In the genomic region with DNA sequence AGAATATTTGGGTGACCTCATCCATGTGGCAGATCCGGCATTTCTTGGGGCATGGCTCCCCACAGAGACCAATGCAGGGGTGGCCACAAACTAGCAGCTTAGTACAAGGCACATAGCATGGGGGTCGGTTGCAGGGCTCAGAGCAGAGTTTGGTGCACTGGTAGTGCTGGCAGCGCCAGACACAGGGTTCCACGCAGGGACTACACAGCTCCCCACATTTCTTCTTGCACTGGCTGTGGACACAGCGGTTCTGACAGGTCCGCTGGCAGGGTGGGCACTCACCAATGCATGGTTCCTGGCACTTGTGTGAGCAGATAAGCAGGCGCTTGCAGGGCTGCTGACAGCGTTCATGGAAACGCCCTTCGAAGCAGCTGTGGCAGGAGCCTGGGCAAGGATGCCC, we compare ENCODE assay signal across 27 cellular contexts. TPM values are rescaled to one million over a fixed set of nuclear protein-coding genes. Genes with fewer than 3 reads are reported as not detected.
DNase-seq lines count a peak whose midpoint lies in the region; ATAC-seq and TF ChIP-seq lines count a peak whose summit lies in the region.
"Had no signal": no experiment of that assay in that cellular context is flagged by ENCODE, and none has a peak within 500 bp of the region (broad histone marks: within the 10 kb centered on the region; RNA-seq: fewer than 3 reads in every experiment).

No MANE protein-coding gene starts in this region.

- no peaks in the 10 kb centered on the region for H3K27me3 Mint-ChIP-seq in activated CD4-positive, alpha-beta T cell treated with anti-CD3 and anti-CD28 coated beads for 36 hours
- H3K27me3 Mint-ChIP-seq in natural killer cell (ENCODE audit: low read depth in 2 of 2), result no peaks in the 10 kb centered on the region
- no peaks in the 10 kb centered on the region for H3K27me3 Mint-ChIP-seq in natural killer cell treated with Interleukin-12 subunit alpha and Interleukin-12 subunit beta and Interleukin-15 and Interleukin-18, amount 100 ng/mL, for 72 hours
- H3K27me3 Mint-ChIP-seq in endothelial cell (ENCODE audit: unreplicated experiment), result no peaks in the 10 kb centered on the region
- no peaks in the 10 kb centered on the region for H3K27me3 Mint-ChIP-seq in stimulated activated naive B cell treated with anti-CD40 and anti-IgM and Interleukin-4, amounts not matched to agents 10 μg/mL and 1 μg/mL and 100 μg/mL, for 72 hours
- H3K27me3 Mint-ChIP-seq: activated CD4-positive, alpha-beta T cell treated with anti-CD3 and anti-CD28 coated beads, Interleukin-2, amount 10 ng/mL, durations not matched to agents 7 days and 5 days had no signal

- no peak for ATAC-seq in activated CD4-positive, alpha-beta T cell treated with anti-CD3 and anti-CD28 coated beads for 36 hours
- no peak for ATAC-seq in natural killer cell
- no peak for ATAC-seq in natural killer cell treated with Interleukin-12 subunit alpha and Interleukin-12 subunit beta and Interleukin-15 and Interleukin-18, amount 100 ng/mL, for 72 hours
- ATAC-seq in stimulated activated naive B cell treated with anti-CD40 and anti-IgM and Interleukin-4, amounts not matched to agents 10 μg/mL and 1 μg/mL and 100 μg/mL, for 72 hours (replicated peaks), result peak in 1 of 2 donors; percentile 8
- ATAC-seq: left ventricle myocardium superior, SK-N-SH treated with all-trans-retinoic acid at 6 μM for 48 hours had no signal

- CTCF ChIA-PET in activated CD4-positive, alpha-beta T cell treated with anti-CD3 and anti-CD28 coated beads for 36 hours (lab: Charles Lee), result interaction anchor here (2.8 kb wide), 1 partner anchor 11 kb away, joined by 13 read pairs; no protein-coding TSS in a partner anchor

- peak overlapping the region; percentile 39 for H3K27ac Mint-ChIP-seq in activated CD4-positive, alpha-beta T cell treated with anti-CD3 and anti-CD28 coated beads for 36 hours
- H3K27ac Mint-ChIP-seq in natural killer cell (peak overlapping the region; percentile 61 to 74), endothelial cell (ENCODE audit: unreplicated experiment) (peak overlapping the region; percentile 86)
- H3K27ac Mint-ChIP-seq in natural killer cell treated with Interleukin-12 subunit alpha and Interleukin-12 subunit beta and Interleukin-15 and Interleukin-18, amount 100 ng/mL, for 72 hours, result no peak overlapping the region
- peak overlapping the region; percentile 82 for H3K27ac Mint-ChIP-seq in stimulated activated naive B cell treated with anti-CD40 and anti-IgM and Interleukin-4, amounts not matched to agents 10 μg/mL and 1 μg/mL and 100 μg/mL, for 72 hours

- POLR2A ChIA-PET in activated CD4-positive, alpha-beta T cell treated with anti-CD3 and anti-CD28 coated beads for 36 hours (lab: Charles Lee), result no interaction called here

- H3K36me3 Mint-ChIP-seq in activated CD4-positive, alpha-beta T cell treated with anti-CD3 and anti-CD28 coated beads for 36 hours (ENCODE audit: low read depth), result peaks cover 58% of the 10 kb centered on the region
- H3K36me3 Mint-ChIP-seq in natural killer cell (peaks cover 8% of the 10 kb centered on the region), endothelial cell (ENCODE audit: low read depth, unreplicated experiment) (peaks cover 44% of the 10 kb centered on the region)
- peaks cover 22% of the 10 kb centered on the region for H3K36me3 Mint-ChIP-seq in natural killer cell treated with Interleukin-12 subunit alpha and Interleukin-12 subunit beta and Interleukin-15 and Interleukin-18, amount 100 ng/mL, for 72 hours
- peaks cover 40 to 53% of the 10 kb centered on the region in 2 donors for H3K36me3 Mint-ChIP-seq in stimulated activated naive B cell treated with anti-CD40 and anti-IgM and Interleukin-4, amounts not matched to agents 10 μg/mL and 1 μg/mL and 100 μg/mL, for 72 hours

- no peak for DNase-seq in activated CD4-positive, alpha-beta T cell treated with anti-CD3 and anti-CD28 coated beads for 36 hours
- DNase-seq in activated CD4-positive, alpha-beta T cell treated with anti-CD3 and anti-CD28 coated beads, Interleukin-2, amount 50 U/mL, for 48 hours, result no peak
- DNase-seq in natural killer cell (no peak), endothelial cell (ENCODE audit: low spot score) (no peak), kidney glomerular epithelial cell (lab: John Stamatoyannopoulos, UW) (no peak)
- no peak for DNase-seq in natural killer cell treated with Interleukin-12 subunit alpha and Interleukin-12 subunit beta and Interleukin-15 and Interleukin-18, amount 100 ng/mL, for 72 hours (ENCODE audit: low spot score)
- no peak for DNase-seq in stimulated activated naive B cell treated with anti-CD40 and anti-IgM and Interleukin-4, amounts not matched to agents 10 μg/mL and 1 μg/mL and 100 μg/mL, for 72 hours
- no peak for DNase-seq in stimulated activated naive CD4-positive, alpha-beta T cell (lab: John Stamatoyannopoulos, UW)
- DNase-seq: activated CD4-positive, alpha-beta T cell treated with anti-CD3 and anti-CD28 coated beads, Interleukin-2, amount 10 ng/mL, durations not matched to agents 7 days and 5 days; activated gamma-delta T cell; adrenal gland; DND-41; foreskin melanocyte; GM23248; heart left ventricle; islet precursor cell; Karpas-422; left ventricle myocardium superior; NCI-H1417; NCI-H2081; NCI-H2227 treated with DMSO at 0.1 percent for 48 hours; NCI-H526; occipital lobe; psoas muscle; stimulated activated naive CD4-positive, alpha-beta T cell treated with Interleukin-2 at 50 U/mL for 16 hours; testis had no signal

- no peaks in the 10 kb centered on the region for H3K9me3 Mint-ChIP-seq in activated CD4-positive, alpha-beta T cell treated with anti-CD3 and anti-CD28 coated beads for 36 hours (ENCODE audit: low read depth)
- H3K9me3 Mint-ChIP-seq in natural killer cell, result no peaks in the 10 kb centered on the region
- no peaks in the 10 kb centered on the region for H3K9me3 Mint-ChIP-seq in natural killer cell treated with Interleukin-12 subunit alpha and Interleukin-12 subunit beta and Interleukin-15 and Interleukin-18, amount 100 ng/mL, for 72 hours
- H3K9me3 Mint-ChIP-seq in endothelial cell (ENCODE audit: unreplicated experiment), result no peaks in the 10 kb centered on the region
- no peaks in the 10 kb centered on the region for H3K9me3 Mint-ChIP-seq in stimulated activated naive B cell treated with anti-CD40 and anti-IgM and Interleukin-4, amounts not matched to agents 10 μg/mL and 1 μg/mL and 100 μg/mL, for 72 hours
- H3K9me3 Mint-ChIP-seq: activated CD4-positive, alpha-beta T cell treated with anti-CD3 and anti-CD28 coated beads, Interleukin-2, amount 10 ng/mL, durations not matched to agents 7 days and 5 days had no signal

- H3K4me3 Mint-ChIP-seq in activated CD4-positive, alpha-beta T cell treated with anti-CD3 and anti-CD28 coated beads for 36 hours, result no peak overlapping the region
- H3K4me3 Mint-ChIP-seq in natural killer cell (no peak overlapping the region), endothelial cell (ENCODE audit: unreplicated experiment) (peak overlapping the region; percentile 72)
- no peak overlapping the region for H3K4me3 Mint-ChIP-seq in natural killer cell treated with Interleukin-12 subunit alpha and Interleukin-12 subunit beta and Interleukin-15 and Interleukin-18, amount 100 ng/mL, for 72 hours
- no peak overlapping the region for H3K4me3 Mint-ChIP-seq in stimulated activated naive B cell treated with anti-CD40 and anti-IgM and Interleukin-4, amounts not matched to agents 10 μg/mL and 1 μg/mL and 100 μg/mL, for 72 hours
- H3K4me3 Mint-ChIP-seq: activated CD4-positive, alpha-beta T cell treated with anti-CD3 and anti-CD28 coated beads, Interleukin-2, amount 10 ng/mL, durations not matched to agents 7 days and 5 days had no signal

- intact Hi-C loops in activated CD4-positive, alpha-beta T cell treated with anti-CD3 and anti-CD28 coated beads for 36 hours (cut with DNase I, micrococcal nuclease), result no loop called here
- intact Hi-C loops in natural killer cell (cut with micrococcal nuclease), result no loop called here

- H3K4me1 Mint-ChIP-seq in activated CD4-positive, alpha-beta T cell treated with anti-CD3 and anti-CD28 coated beads for 36 hours, result peaks cover 4% of the 10 kb centered on the region
- peaks cover 0 to 8% of the 10 kb centered on the region in 2 donors for H3K4me1 Mint-ChIP-seq in natural killer cell
- H3K4me1 Mint-ChIP-seq in natural killer cell treated with Interleukin-12 subunit alpha and Interleukin-12 subunit beta and Interleukin-15 and Interleukin-18, amount 100 ng/mL, for 72 hours (ENCODE audit: low read depth in 2 of 2), result peaks cover 0 to 9% of the 10 kb centered on the region in 2 donors
- H3K4me1 Mint-ChIP-seq in endothelial cell (ENCODE audit: unreplicated experiment), result peaks cover 33% of the 10 kb centered on the region
- H3K4me1 Mint-ChIP-seq in stimulated activated naive B cell treated with anti-CD40 and anti-IgM and Interleukin-4, amounts not matched to agents 10 μg/mL and 1 μg/mL and 100 μg/mL, for 72 hours, result peaks cover 9 to 14% of the 10 kb centered on the region in 2 donors

- no peak for TF ChIP-seq CTCF in natural killer cell (IDR thresholded peaks at IDR 0.05)
- no peak for TF ChIP-seq CTCF in endothelial cell (IDR thresholded peaks at IDR 0.05; ENCODE audit: unreplicated experiment)

RNA-seq across cellular contexts. Expression of a gene that starts 29.1 kb away (rescaled TPM):
- 10 to 100 TPM; 48.5 to 54.0 TPM for total RNA-seq in activated CD4-positive, alpha-beta T cell treated with anti-CD3 and anti-CD28 coated beads for 36 hours
- total RNA-seq in natural killer cell (10 to 100 TPM; 71.5 to 91.3 (median 75.9) TPM), endothelial cell (ENCODE audit: unreplicated experiment) (29.6 TPM)
- 10 to 100 TPM; 41.4 to 60.2 TPM for total RNA-seq in natural killer cell treated with Interleukin-12 subunit alpha and Interleukin-12 subunit beta and Interleukin-15 and Interleukin-18, amount 100 ng/mL, for 72 hours

RNA-seq across cellular contexts. Expression of a gene that starts 29.6 kb away (rescaled TPM):
- total RNA-seq in activated CD4-positive, alpha-beta T cell treated with anti-CD3 and anti-CD28 coated beads for 36 hours, result 10 to 100 TPM; 36.4 to 43.8 TPM
- total RNA-seq in natural killer cell (10 to 100 TPM; 55.8 to 58.5 (median 57.8) TPM), endothelial cell (ENCODE audit: unreplicated experiment) (25.0 TPM)
- 10 to 100 TPM; 52.9 to 62.9 TPM for total RNA-seq in natural killer cell treated with Interleukin-12 subunit alpha and Interleukin-12 subunit beta and Interleukin-15 and Interleukin-18, amount 100 ng/mL, for 72 hours

Comparison
In these comparisons a context has a peak if more than half of its experiments do, and no peak if none do; other contexts are left out.
1. H3K27ac Mint-ChIP-seq: peak in activated CD4-positive, alpha-beta T cell treated with anti-CD3 and anti-CD28 coated beads for 36 hours (single experiment), natural killer cell (2 of 2), endothelial cell (single experiment) and stimulated activated naive B cell treated with anti-CD40 and anti-IgM and Interleukin-4, amounts not matched to agents 10 μg/mL and 1 μg/mL and 100 μg/mL, for 72 hours (single experiment); none in natural killer cell treated with Interleukin-12 subunit alpha and Interleukin-12 subunit beta and Interleukin-15 and Interleukin-18, amount 100 ng/mL, for 72 hours (0 of 2).